In the genomic region with DNA sequence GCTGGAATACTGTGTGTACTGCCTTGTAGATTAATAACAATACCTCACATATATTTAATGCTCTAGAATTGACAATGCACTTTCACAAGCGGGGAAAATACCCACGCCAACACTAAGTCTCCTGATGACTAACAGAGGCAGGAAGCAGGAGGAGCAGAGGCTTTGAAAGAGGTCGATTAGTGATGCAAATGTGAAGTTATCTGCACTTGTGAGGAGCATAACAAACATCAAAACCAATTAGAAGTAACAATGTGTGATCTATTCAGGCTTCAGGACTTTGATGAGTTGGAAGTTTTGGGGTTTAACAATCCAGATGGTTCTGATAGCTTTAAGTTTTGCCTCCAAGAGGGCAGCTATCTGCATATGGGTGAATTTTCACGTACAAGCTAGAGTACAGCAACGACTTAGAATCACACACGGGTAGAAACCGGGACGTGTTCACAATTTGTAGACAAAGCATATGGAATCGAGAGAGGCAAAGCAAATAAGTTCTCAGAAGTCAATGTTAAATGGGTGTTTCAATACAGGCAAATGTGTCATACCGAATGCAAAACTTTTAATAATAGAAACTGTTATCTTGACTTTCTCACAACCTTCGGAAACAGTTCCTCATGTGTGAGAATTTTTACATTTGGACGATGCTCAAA, we compare ENCODE assay signal across 8 cellular contexts.
DNase-seq lines count a peak whose midpoint lies in the region; ATAC-seq and TF ChIP-seq lines count a peak whose summit lies in the region.

No MANE protein-coding gene starts in this region.

- H3K4me3 Mint-ChIP-seq in activated naive CD8-positive, alpha-beta T cell treated with anti-CD3 and anti-CD28 coated beads, Interleukin-2, amount 10 ng/mL, durations not matched to agents 7 days and 5 days = peak overlapping the region; percentile 17
- peak overlapping the region; percentile 22 for H3K4me3 Mint-ChIP-seq in natural killer cell

- H3K4me3 ChIP-seq in HUES64 (ENCODE audit: low read length) = peak overlapping the region; percentile 13

- no peaks in the 10 kb centered on the region for H3K9me3 Mint-ChIP-seq in activated naive CD8-positive, alpha-beta T cell treated with anti-CD3 and anti-CD28 coated beads, Interleukin-2, amount 10 ng/mL, durations not matched to agents 7 days and 5 days
- H3K9me3 Mint-ChIP-seq in natural killer cell = no peaks in the 10 kb centered on the region

- intact Hi-C loops in natural killer cell (cut with micrococcal nuclease) = no loop called here

- POLR2A ChIA-PET in activated naive CD8-positive, alpha-beta T cell treated with anti-CD3 and anti-CD28 coated beads, Interleukin-2, amount 10 ng/mL, durations not matched to agents 7 days and 5 days (lab: Charles Lee) = no interaction called here

- H3K9me3 ChIP-seq in HUES64 (ENCODE audit: insufficient read depth, low read depth, low read length) = no peaks in the 10 kb centered on the region

- peak; percentile 4 for DNase-seq in Daoy (ENCODE audit: low read depth)
- no peak for DNase-seq in activated naive CD8-positive, alpha-beta T cell treated with anti-CD3 and anti-CD28 coated beads, Interleukin-2, amount 10 ng/mL, durations not matched to agents 7 days and 5 days
- DNase-seq in natural killer cell = no peak
- DNase-seq in NCI-H510A (lab: John Stamatoyannopoulos, UW) = no peak
- DNase-seq in KG1 (lab: John Stamatoyannopoulos, UW) = no peak
- DNase-seq in NCI-H146 treated with DMSO at 0.1 percent for 48 hours (lab: John Stamatoyannopoulos, UW; ENCODE audit: unreplicated experiment) = no peak

- H3K4me1 ChIP-seq in HUES64 (ENCODE audit: insufficient read depth, low read length) = peaks cover 72% of the 10 kb centered on the region

- TF ChIP-seq CTCF in natural killer cell (IDR thresholded peaks at IDR 0.05) = no peak

- H3K27ac ChIP-seq in HUES64 (ENCODE audit: low read depth, low read length) = peak overlapping the region; percentile 98

- ATAC-seq in GM21390 (IDR thresholded peaks at IDR 0.05; ENCODE audit: unreplicated experiment) (peak; percentile 51), natural killer cell (peak in 2 of 3 donors; percentile 33 to 37)
- ATAC-seq in activated naive CD8-positive, alpha-beta T cell treated with anti-CD3 and anti-CD28 coated beads, Interleukin-2, amount 10 ng/mL, durations not matched to agents 7 days and 5 days (ENCODE audit: low read depth) = peak; percentile 74

- 4% methylated on average over 10 of the region's 12 CpGs for WGBS in HUES64

- H3K27me3 Mint-ChIP-seq in activated naive CD8-positive, alpha-beta T cell treated with anti-CD3 and anti-CD28 coated beads, Interleukin-2, amount 10 ng/mL, durations not matched to agents 7 days and 5 days = no peaks in the 10 kb centered on the region
- no peaks in the 10 kb centered on the region for H3K27me3 Mint-ChIP-seq in natural killer cell (ENCODE audit: low read depth in 2 of 2)

- 0 out of 2 replicates have a peak, but pooled peaks cover 4% of the 10 kb centered on the region for H3K36me3 ChIP-seq in HUES64 (ENCODE audit: insufficient read depth, low read length)

- H3K27me3 ChIP-seq in HUES64 (ENCODE audit: insufficient read depth, low read length) = no peaks in the 10 kb centered on the region

- peak overlapping the region; percentile 19 for H3K27ac Mint-ChIP-seq in activated naive CD8-positive, alpha-beta T cell treated with anti-CD3 and anti-CD28 coated beads, Interleukin-2, amount 10 ng/mL, durations not matched to agents 7 days and 5 days
- H3K27ac Mint-ChIP-seq in natural killer cell = no peak overlapping the region

- H3K9ac ChIP-seq in HUES64 (ENCODE audit: low read depth, low read length) = peak overlapping the region; percentile 76

- H3K4me1 Mint-ChIP-seq in activated naive CD8-positive, alpha-beta T cell treated with anti-CD3 and anti-CD28 coated beads, Interleukin-2, amount 10 ng/mL, durations not matched to agents 7 days and 5 days = peaks cover 16% of the 10 kb centered on the region
- no peaks in the 10 kb centered on the region for H3K4me1 Mint-ChIP-seq in natural killer cell

- peaks cover 23% of the 10 kb centered on the region for H3K36me3 Mint-ChIP-seq in activated naive CD8-positive, alpha-beta T cell treated with anti-CD3 and anti-CD28 coated beads, Interleukin-2, amount 10 ng/mL, durations not matched to agents 7 days and 5 days
- H3K36me3 Mint-ChIP-seq in natural killer cell = no peaks in the 10 kb centered on the region
